ENCODE assay signal across 10 cellular contexts in genomic region chr1:183244466-183244865, GRCh38. TPM values are rescaled to one million over a fixed set of nuclear protein-coding genes. Genes with fewer than 3 reads are reported as not detected.
A peak's percentile ranks its signal among the peaks of the same experiment; 100 is the strongest.
DNase-seq lines count a peak whose midpoint lies in the region; ATAC-seq and TF ChIP-seq lines count a peak whose summit lies in the region.
"Had no signal": no experiment of that assay in that cellular context is flagged by ENCODE, and none has a peak within 500 bp of the region (broad histone marks: within the 10 kb centered on the region; RNA-seq: fewer than 3 reads in every experiment).

No MANE protein-coding gene starts in this region.

- H3K9me3 ChIP-seq in fibroblast of lung (ENCODE audit: control insufficient read depth, insufficient read depth, low read depth, low read length): no peaks in the 10 kb centered on the region
- no peaks in the 10 kb centered on the region for H3K9me3 ChIP-seq in CD8-positive, alpha-beta memory T cell (ENCODE audit: low read length)
- H3K9me3 ChIP-seq in CD8-positive, alpha-beta T cell (ENCODE audit: low read length): no peaks in the 10 kb centered on the region

- peaks cover 15% of the 10 kb centered on the region for H3K4me1 ChIP-seq in fibroblast of lung (ENCODE audit: control insufficient read depth, extremely low read depth, insufficient read depth, low read length)
- no peaks in the 10 kb centered on the region for H3K4me1 ChIP-seq in CD8-positive, alpha-beta memory T cell (ENCODE audit: insufficient read depth, low read length)
- H3K4me1 ChIP-seq in CD8-positive, alpha-beta T cell (ENCODE audit: insufficient read depth, low read length): no peaks in the 10 kb centered on the region

- no peak for TF ChIP-seq CTCF in fibroblast of lung (conservative IDR thresholded peaks at IDR 0.05 in 1 of 2, IDR thresholded peaks at IDR 0.05 in 1 of 2; ENCODE audit: low read depth in 1 of 2, low read length in 2 of 2)
- TF ChIP-seq CTCF in CD8-positive, alpha-beta T cell (IDR thresholded peaks at IDR 0.05): no peak

- no peaks in the 10 kb centered on the region for H3K79me2 ChIP-seq in fibroblast of lung (ENCODE audit: control insufficient read depth, insufficient read depth, low read length)

- POLR2A ChIA-PET in CD8-positive, alpha-beta memory T cell (lab: Charles Lee): no interaction called here
- POLR2A ChIA-PET in CD8-positive, alpha-beta T cell (lab: Charles Lee): no interaction called here

- no peaks in the 10 kb centered on the region for H3K36me3 ChIP-seq in fibroblast of lung (ENCODE audit: control insufficient read depth, insufficient read depth, low read length)
- no peaks in the 10 kb centered on the region for H3K36me3 ChIP-seq in CD8-positive, alpha-beta memory T cell (ENCODE audit: insufficient read depth, low read length)
- H3K36me3 ChIP-seq in CD8-positive, alpha-beta T cell (ENCODE audit: insufficient read depth, low read length): no peaks in the 10 kb centered on the region

- peak overlapping the region; percentile 19 for H3K27ac ChIP-seq in fibroblast of lung (ENCODE audit: insufficient read depth, low read length)
- H3K27ac ChIP-seq in CD8-positive, alpha-beta memory T cell (ENCODE audit: low read depth, low read length): no peak overlapping the region
- H3K27ac ChIP-seq in CD8-positive, alpha-beta T cell (ENCODE audit: low read depth, low read length): no peak overlapping the region

- no peak overlapping the region for H3K4me3 Mint-ChIP-seq in CD8-positive, alpha-beta memory T cell
- H3K4me3 Mint-ChIP-seq in CD8-positive, alpha-beta T cell: no peak overlapping the region
- H3K4me3 Mint-ChIP-seq: central memory CD8-positive, alpha-beta T cell; T-helper 1 cell treated with Interleukin-12 subunit alpha and Interleukin-12 subunit beta and Interleukin-4 antibody, amounts not matched to agents 30 μg/mL and 1 μg/mL, for 36 hours had no signal

- CTCF ChIA-PET in CD8-positive, alpha-beta memory T cell (lab: Charles Lee): no interaction called here
- CTCF ChIA-PET in CD8-positive, alpha-beta T cell (lab: Charles Lee): no interaction called here

- peak; percentile 53 for DNase-seq in AG08395 (ENCODE audit: low spot score)
- DNase-seq in NCI-H446 treated with DMSO at 0.1 percent for 48 hours (lab: John Stamatoyannopoulos, UW): peak; percentile 72
- DNase-seq in fibroblast of lung (ENCODE audit: low read depth in 2 of 2): peak in 1 of 2 donors; percentile 96
- peak; percentile 75 for DNase-seq in myocyte (ENCODE audit: low read depth)
- no peak for DNase-seq in CD8-positive, alpha-beta memory T cell
- DNase-seq in CD8-positive, alpha-beta T cell: no peak

- peaks cover 0 to 2% (median 0%) of the 10 kb centered on the region in 5 donors for H3K9me3 Mint-ChIP-seq in CD8-positive, alpha-beta memory T cell
- H3K9me3 Mint-ChIP-seq in CD8-positive, alpha-beta T cell: no peaks in the 10 kb centered on the region
- H3K9me3 Mint-ChIP-seq: central memory CD8-positive, alpha-beta T cell; T-helper 1 cell treated with Interleukin-12 subunit alpha and Interleukin-12 subunit beta and Interleukin-4 antibody, amounts not matched to agents 30 μg/mL and 1 μg/mL, for 36 hours had no signal

- no peaks in the 10 kb centered on the region for H3K4me1 Mint-ChIP-seq in CD8-positive, alpha-beta memory T cell
- no peaks in the 10 kb centered on the region for H3K4me1 Mint-ChIP-seq in CD8-positive, alpha-beta T cell (ENCODE audit: low read depth)
- H3K4me1 Mint-ChIP-seq: central memory CD8-positive, alpha-beta T cell had no signal

- intact Hi-C loops in CD8-positive, alpha-beta T cell (cut with DNase I, micrococcal nuclease): no loop called here

- ATAC-seq in GM18520 (IDR thresholded peaks at IDR 0.05; ENCODE audit: unreplicated experiment) (no peak), GM21619 (IDR thresholded peaks at IDR 0.05; ENCODE audit: unreplicated experiment) (no peak)
- ATAC-seq in CD8-positive, alpha-beta T cell: no peak

- H3K27me3 ChIP-seq in fibroblast of lung (ENCODE audit: control insufficient read depth, insufficient read depth, low read length): no peaks in the 10 kb centered on the region
- no peaks in the 10 kb centered on the region for H3K27me3 ChIP-seq in CD8-positive, alpha-beta memory T cell (ENCODE audit: insufficient read depth, low read length, poor library complexity, severe bottlenecking)
- H3K27me3 ChIP-seq in CD8-positive, alpha-beta T cell (ENCODE audit: insufficient read depth, low read length): no peaks in the 10 kb centered on the region

- no peak overlapping the region for H3K4me3 ChIP-seq in fibroblast of lung (replicated peaks in 1 of 4; ENCODE audit: control extremely low read depth in 1 of 4, insufficient read depth in 1 of 4, low read depth in 3 of 4, low read length in 4 of 4)
- no peak overlapping the region for H3K4me3 ChIP-seq in CD8-positive, alpha-beta memory T cell (ENCODE audit: low read length)
- no peak overlapping the region for H3K4me3 ChIP-seq in CD8-positive, alpha-beta T cell (ENCODE audit: low read depth, low read length)

- H4K20me1 ChIP-seq in fibroblast of lung (ENCODE audit: control insufficient read depth, extremely low read depth, insufficient read depth, low read length): no peaks in the 10 kb centered on the region

- no peak overlapping the region for H3K9ac ChIP-seq in fibroblast of lung (ENCODE audit: insufficient read depth, low read length)

- H3K27ac Mint-ChIP-seq in CD8-positive, alpha-beta memory T cell: peak overlapping the region in 1 of 8 donors; percentile 6
- H3K27ac Mint-ChIP-seq in CD8-positive, alpha-beta T cell: no peak overlapping the region
- H3K27ac Mint-ChIP-seq: T-helper 1 cell treated with Interleukin-12 subunit alpha and Interleukin-12 subunit beta and Interleukin-4 antibody, amounts not matched to agents 30 μg/mL and 1 μg/mL, for 36 hours had no signal

- no peaks in the 10 kb centered on the region for H3K36me3 Mint-ChIP-seq in CD8-positive, alpha-beta memory T cell
- H3K36me3 Mint-ChIP-seq in CD8-positive, alpha-beta T cell: no peaks in the 10 kb centered on the region

- H2AFZ ChIP-seq in fibroblast of lung (ENCODE audit: low read length): no peak overlapping the region

- peaks cover 8 to 34% of the 10 kb centered on the region in 2 donors for H3K27me3 Mint-ChIP-seq in CD8-positive, alpha-beta memory T cell
- peaks cover 6% of the 10 kb centered on the region for H3K27me3 Mint-ChIP-seq in CD8-positive, alpha-beta T cell (ENCODE audit: low read depth)

- no peak overlapping the region for H3K4me2 ChIP-seq in fibroblast of lung (ENCODE audit: extremely low read depth, insufficient read depth, low read length)

RNA-seq across cellular contexts. Expression of gene LAMC2, which starts 58.4 kb away (rescaled TPM):
- 0.99 and 2.8 TPM in 2 replicates for total RNA-seq in fibroblast of lung
- polyA plus RNA-seq in fibroblast of lung: 0.66 and 3.9 TPM in 2 replicates
- 0.40 and 2.5 TPM in 2 replicates for polyA plus RNA-seq in fibroblast of lung (2012)
- 2.7 TPM in 1 of 2 replicates, not detected in the other for polyA minus RNA-seq in fibroblast of lung (ENCODE audit: low replicate concordance)
- total RNA-seq in myocyte: 1.7 and 2.3 TPM in 2 replicates
- polyA plus RNA-seq in myocyte (2012): 1.3 TPM
- not detected for total RNA-seq in CD8-positive, alpha-beta memory T cell
- polyA plus RNA-seq in CD8-positive, alpha-beta memory T cell: not detected
- not detected for total RNA-seq in CD8-positive, alpha-beta T cell

Comparison
In these comparisons a context has a peak if more than half of its experiments do, and no peak if none do; other contexts are left out.
1. DNase-seq: peak in AG08395 (single experiment), NCI-H446 treated with DMSO at 0.1 percent for 48 hours (single experiment) and myocyte (single experiment); none in CD8-positive, alpha-beta memory T cell (0 of 5) and CD8-positive, alpha-beta T cell (0 of 7).